ENCODE assay signal across 15 cellular contexts in genomic region chr4:82638479-82638878, GRCh38.
DNase-seq lines count a peak whose midpoint lies in the region; ATAC-seq and TF ChIP-seq lines count a peak whose summit lies in the region.
"Had no signal": no experiment of that assay in that cellular context is flagged by ENCODE, and none has a peak within 500 bp of the region (broad histone marks: within the 10 kb centered on the region; RNA-seq: fewer than 3 reads in every experiment).

No MANE protein-coding gene starts in this region.

- CTCF ChIA-PET in WTC11 (lab: Charles Lee): interaction anchor here (1.4 kb wide), 1 partner anchor 104 kb away, joined by 3 read pairs; no protein-coding TSS in a partner anchor

- POLR2A ChIA-PET in WTC11 (lab: Charles Lee): no interaction called here

- no peak for TF ChIP-seq CTCF in WTC11 (IDR thresholded peaks at IDR 0.05)
- no peak for TF ChIP-seq CTCF in nephron progenitor cell (IDR thresholded peaks at IDR 0.05)

- peaks cover 4% of the 10 kb centered on the region; the same call in 1 of the 2 replicates for H3K4me1 Mint-ChIP-seq in WTC11
- peaks cover 7% of the 10 kb centered on the region for H3K4me1 Mint-ChIP-seq in nephron progenitor cell
- H3K4me1 Mint-ChIP-seq: IgD-negative memory B cell had no signal

- no peaks in the 10 kb centered on the region for H3K9me3 Mint-ChIP-seq in WTC11
- H3K9me3 Mint-ChIP-seq in nephron progenitor cell: no peaks in the 10 kb centered on the region
- H3K9me3 Mint-ChIP-seq: H9 had no signal

- no peak overlapping the region for H3K4me3 Mint-ChIP-seq in WTC11
- no peak overlapping the region for H3K4me3 Mint-ChIP-seq in nephron progenitor cell
- H3K4me3 Mint-ChIP-seq: H9, IgD-negative memory B cell had no signal

- no peaks in the 10 kb centered on the region for H3K27me3 Mint-ChIP-seq in WTC11 (ENCODE audit: low read depth)
- no peaks in the 10 kb centered on the region for H3K27me3 Mint-ChIP-seq in nephron progenitor cell (ENCODE audit: low read depth, poor library complexity)

- ATAC-seq in WTC11 (peak; percentile 32; the same call in 1 of the 2 replicates), GM18517 (IDR thresholded peaks at IDR 0.05; ENCODE audit: unreplicated experiment) (no peak)

- peak; percentile 13 for DNase-seq in NCI-H510A treated with DMSO at 0.1 percent for 48 hours (lab: John Stamatoyannopoulos, UW)
- DNase-seq in NCI-H510A (lab: John Stamatoyannopoulos, UW): no peak
- DNase-seq in Kasumi-1 (lab: John Stamatoyannopoulos, UW): peak; percentile 16 to 31
- DNase-seq in WTC11 (ENCODE audit: low spot score): no peak
- no peak for DNase-seq in GM03348 (ENCODE audit: low spot score)
- no peak for DNase-seq in NCI-H1694 (lab: John Stamatoyannopoulos, UW)
- DNase-seq in nephron progenitor cell: no peak
- DNase-seq: H9, NCI-H1092 treated with DMSO at 0.1 percent for 48 hours, NCI-H1930, NCI-H526 treated with DMSO at 0.1 percent for 48 hours, Right ventricle myocardium superior, SK-N-SH had no signal

- no peaks in the 10 kb centered on the region for H3K36me3 Mint-ChIP-seq in WTC11
- peaks cover 15% of the 10 kb centered on the region for H3K36me3 Mint-ChIP-seq in nephron progenitor cell (ENCODE audit: low read depth)

- H3K27ac Mint-ChIP-seq in WTC11: no peak overlapping the region
- no peak overlapping the region for H3K27ac Mint-ChIP-seq in nephron progenitor cell
- H3K27ac Mint-ChIP-seq: H9, IgD-negative memory B cell had no signal

TF ChIP-seq in WTC11, 78 proteins besides CTCF, POLR2A, EP300 and RAD21 (continues in another document):
- TF ChIP-seq SOX15 (CRISPR knock-in tag; IDR thresholded peaks at IDR 0.05) (no peak), HMGXB4 (CRISPR knock-in tag; IDR thresholded peaks at IDR 0.05) (no peak), CREM (CRISPR knock-in tag; IDR thresholded peaks at IDR 0.05) (no peak), CDX4 (CRISPR knock-in tag; IDR thresholded peaks at IDR 0.05; ENCODE audit: borderline replicate concordance) (no peak), ZNF671 (CRISPR knock-in tag; IDR thresholded peaks at IDR 0.05) (no peak), CREB1 (CRISPR knock-in tag; IDR thresholded peaks at IDR 0.05) (no peak), KAT7 (CRISPR knock-in tag; IDR thresholded peaks at IDR 0.05; ENCODE audit: borderline replicate concordance) (no peak), ETV6 (CRISPR knock-in tag; IDR thresholded peaks at IDR 0.05) (no peak), PRDM15 (CRISPR knock-in tag; IDR thresholded peaks at IDR 0.05) (no peak), ZBTB21 (CRISPR knock-in tag; IDR thresholded peaks at IDR 0.05; ENCODE audit: borderline replicate concordance) (no peak), GRHL2 (CRISPR knock-in tag; IDR thresholded peaks at IDR 0.05; ENCODE audit: insufficient replicate concordance, severe bottlenecking) (no peak), AR (CRISPR knock-in tag; IDR thresholded peaks at IDR 0.05) (no peak), EMX1 (CRISPR knock-in tag; IDR thresholded peaks at IDR 0.05) (no peak), ZNF532 (CRISPR knock-in tag; IDR thresholded peaks at IDR 0.05; ENCODE audit: borderline replicate concordance) (no peak), ESRRA (CRISPR knock-in tag; IDR thresholded peaks at IDR 0.05; ENCODE audit: borderline replicate concordance) (no peak)

Comparison
In these comparisons a context has a peak if more than half of its experiments do, and no peak if none do; other contexts are left out.
1. DNase-seq: peak in NCI-H510A treated with DMSO at 0.1 percent for 48 hours (single experiment) and Kasumi-1 (2 of 2); none in NCI-H510A (single experiment), WTC11 (single experiment), GM03348 (single experiment), NCI-H1694 (single experiment) and nephron progenitor cell (single experiment).